Comparison of ENCODE assay signal across 11 cellular contexts in the genomic region with DNA sequence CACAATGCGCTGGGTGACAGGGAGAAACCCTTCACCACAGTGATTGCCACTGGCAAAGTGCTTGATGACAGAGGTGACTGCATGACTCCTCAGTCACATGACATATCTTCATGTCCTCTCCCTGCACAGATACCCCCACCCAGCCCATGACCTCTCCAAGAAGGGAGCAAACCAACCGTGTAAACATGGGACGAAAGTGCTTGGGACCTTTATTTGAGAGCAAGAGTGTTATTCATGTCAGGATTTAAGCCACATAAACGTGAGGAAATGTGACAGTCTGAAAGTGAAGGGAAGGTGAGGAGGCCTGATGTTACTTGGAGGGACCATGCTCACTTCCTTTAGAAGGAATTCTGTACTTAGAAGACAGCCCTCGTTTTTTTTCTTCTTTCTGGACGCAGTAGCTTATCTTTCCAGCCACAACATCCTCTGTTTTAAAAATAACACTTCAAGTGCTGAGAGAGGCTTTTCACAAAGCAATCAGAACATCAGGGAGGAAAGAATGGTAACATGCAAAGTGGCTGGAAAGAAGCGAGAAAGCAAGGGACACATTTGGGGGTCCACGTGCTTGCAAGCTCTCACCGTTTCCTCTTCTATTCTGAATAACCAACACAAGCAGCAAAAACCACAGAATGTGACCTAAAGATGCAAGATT. TPM values are rescaled to one million over a fixed set of nuclear protein-coding genes. Genes with fewer than 3 reads are reported as not detected.
DNase-seq lines count a peak whose midpoint lies in the region; ATAC-seq and TF ChIP-seq lines count a peak whose summit lies in the region.
"Had no signal": no experiment of that assay in that cellular context is flagged by ENCODE, and none has a peak within 500 bp of the region (broad histone marks: within the 10 kb centered on the region; RNA-seq: fewer than 3 reads in every experiment).

No MANE protein-coding gene starts in this region.

- ATAC-seq in thoracic aorta (ENCODE audit: insufficient number of reproducible peaks, low FRiP score, low read depth), result no peak
- ATAC-seq: A549 had no signal

- in situ Hi-C loops in mammary epithelial cell (cut with MboI; ENCODE audit: low sequenced_read_pairs in 2 of 2), result no loop called here

- BruUV-seq in mammary epithelial cell (replicated peaks; lab: Mats Ljungman, UMichigan), result no TSS peak

- POLR2A ChIA-PET in activated CD4-positive, alpha-beta T cell treated with anti-CD3 and anti-CD28 coated beads, Interleukin-2, amount 10 ng/mL, durations not matched to agents 7 days and 5 days (lab: Charles Lee), result no interaction called here

- H3K27ac ChIP-seq in mammary epithelial cell (ENCODE audit: insufficient read depth, low read depth, low read length) (no peak overlapping the region), thoracic aorta (peak overlapping the region; percentile 35 to 68)
- H3K27ac ChIP-seq: A549 had no signal

- no peaks in the 10 kb centered on the region for H3K79me2 ChIP-seq in mammary epithelial cell (ENCODE audit: insufficient read depth, low read length)

- H3K4me2 ChIP-seq in mammary epithelial cell (ENCODE audit: insufficient read depth, low read depth, low read length), result peak overlapping the region; percentile 44
- H3K4me2 ChIP-seq: A549 had no signal

- H3K36me3 Mint-ChIP-seq in activated CD4-positive, alpha-beta T cell treated with anti-CD3 and anti-CD28 coated beads, Interleukin-2, amount 10 ng/mL, durations not matched to agents 24 days and 14 days (ENCODE audit: low read depth), result peaks cover 29% of the 10 kb centered on the region
- H3K36me3 Mint-ChIP-seq in activated CD4-positive, alpha-beta T cell treated with anti-CD3 and anti-CD28 coated beads, Interleukin-2, amount 10 ng/mL, durations not matched to agents 7 days and 5 days (ENCODE audit: low read depth), result peaks cover 17% of the 10 kb centered on the region

- peaks cover 4% of the 10 kb centered on the region for H3K4me1 Mint-ChIP-seq in activated CD4-positive, alpha-beta T cell treated with anti-CD3 and anti-CD28 coated beads, Interleukin-2, amount 10 ng/mL, durations not matched to agents 24 days and 14 days
- peaks cover 9% of the 10 kb centered on the region for H3K4me1 Mint-ChIP-seq in activated CD4-positive, alpha-beta T cell treated with anti-CD3 and anti-CD28 coated beads, Interleukin-2, amount 10 ng/mL, durations not matched to agents 7 days and 5 days

- TF ChIP-seq CTCF in mammary epithelial cell (conservative IDR thresholded peaks at IDR 0.05 in 1 of 2, IDR thresholded peaks at IDR 0.05 in 1 of 2; ENCODE audit: extremely low read depth in 1 of 2, insufficient read depth in 1 of 2, low read depth in 1 of 2, low read length in 2 of 2), result no peak
- TF ChIP-seq CTCF in thoracic aorta (IDR thresholded peaks at IDR 0.05), result no peak

- H3K9ac ChIP-seq in mammary epithelial cell (ENCODE audit: insufficient read depth, low read length), result no peak overlapping the region

- peak overlapping the region; percentile 37 for H3K27ac Mint-ChIP-seq in activated CD4-positive, alpha-beta T cell treated with anti-CD3 and anti-CD28 coated beads, Interleukin-2, amount 10 ng/mL, durations not matched to agents 24 days and 14 days
- no peak overlapping the region for H3K27ac Mint-ChIP-seq in activated CD4-positive, alpha-beta T cell treated with anti-CD3 and anti-CD28 coated beads, Interleukin-2, amount 10 ng/mL, durations not matched to agents 7 days and 5 days

- H3K9me3 ChIP-seq in mammary epithelial cell (replicated peaks; ENCODE audit: insufficient read depth, low read length), result no peaks in the 10 kb centered on the region
- no peaks in the 10 kb centered on the region for H3K9me3 ChIP-seq in thoracic aorta
- H3K9me3 ChIP-seq: A549 had no signal

- H3K27me3 ChIP-seq in mammary epithelial cell (ENCODE audit: insufficient read depth, low read length) (no peaks in the 10 kb centered on the region), thoracic aorta (replicated peaks; ENCODE audit: insufficient read depth) (no peaks in the 10 kb centered on the region)

- intact Hi-C loops in activated CD4-positive, alpha-beta T cell treated with anti-CD3 and anti-CD28 coated beads, Interleukin-2, amount 10 ng/mL, durations not matched to agents 24 days and 14 days (cut with micrococcal nuclease), result no loop called here
- intact Hi-C loops in mammary epithelial cell (cut with micrococcal nuclease), result no loop called here

- dilution Hi-C loops in mammary epithelial cell (cut with HindIII; ENCODE audit: low sequenced_read_pairs), result no loop called here

- H3K4me3 ChIP-seq in mammary epithelial cell (replicated peaks in 1 of 3; ENCODE audit: insufficient read depth in 1 of 3, low read depth in 2 of 3, low read length in 3 of 3) (no peak overlapping the region), thoracic aorta (no peak overlapping the region)
- H3K4me3 ChIP-seq: A549 had no signal

- CTCF ChIA-PET in activated CD4-positive, alpha-beta T cell treated with anti-CD3 and anti-CD28 coated beads, Interleukin-2, amount 10 ng/mL, durations not matched to agents 7 days and 5 days (lab: Charles Lee), result no interaction called here
- CTCF ChIA-PET in mammary epithelial cell (lab: Charles Lee; ENCODE audit: low non-redundant PET), result no interaction called here

- H3K36me3 ChIP-seq in mammary epithelial cell (ENCODE audit: insufficient read depth, low read length) (no peaks in the 10 kb centered on the region), thoracic aorta (peaks cover 4% of the 10 kb centered on the region)

- H3K4me1 ChIP-seq in mammary epithelial cell (ENCODE audit: insufficient read depth, low read length) (peaks cover 20% of the 10 kb centered on the region), thoracic aorta (ENCODE audit: control insufficient read depth in 1 of 2, low read depth in 2 of 2) (peaks cover 0 to 31% of the 10 kb centered on the region in 2 donors)
- H3K4me1 ChIP-seq: A549 had no signal

- WGBS in mammary epithelial cell (ENCODE audit: low coverage, missing lambda C conversion rate), result 93% methylated on average over 8 of the region's 9 CpGs

- H4K20me1 ChIP-seq in mammary epithelial cell (ENCODE audit: insufficient read depth, low read length), result no peaks in the 10 kb centered on the region

- no peaks in the 10 kb centered on the region for H3K27me3 Mint-ChIP-seq in activated CD4-positive, alpha-beta T cell treated with anti-CD3 and anti-CD28 coated beads, Interleukin-2, amount 10 ng/mL, durations not matched to agents 24 days and 14 days
- no peaks in the 10 kb centered on the region for H3K27me3 Mint-ChIP-seq in activated CD4-positive, alpha-beta T cell treated with anti-CD3 and anti-CD28 coated beads, Interleukin-2, amount 10 ng/mL, durations not matched to agents 7 days and 5 days

- H2AFZ ChIP-seq in mammary epithelial cell (ENCODE audit: low read depth, low read length), result no peak overlapping the region

- DNase-seq in activated CD4-positive, alpha-beta T cell treated with anti-CD3 and anti-CD28 coated beads, Interleukin-2, amount 10 ng/mL, durations not matched to agents 24 days and 14 days, result no peak
- no peak for DNase-seq in activated CD4-positive, alpha-beta T cell treated with anti-CD3 and anti-CD28 coated beads, Interleukin-2, amount 10 ng/mL, durations not matched to agents 7 days and 5 days
- DNase-seq in mammary epithelial cell (no peak), medulla oblongata (ENCODE audit: extremely low spot score) (peak; percentile 72), thoracic aorta (ENCODE audit: low spot score) (no peak), 8988T (no peak), HPDE6-E6E7 (ENCODE audit: extremely low spot score) (no peak), NCI-H510A treated with DMSO at 0.1 percent for 48 hours (lab: John Stamatoyannopoulos, UW) (no peak)
- DNase-seq: NCI-H524 treated with DMSO at 0.1 percent for 48 hours had no signal

- H3K9me3 Mint-ChIP-seq in activated CD4-positive, alpha-beta T cell treated with anti-CD3 and anti-CD28 coated beads, Interleukin-2, amount 10 ng/mL, durations not matched to agents 24 days and 14 days, result no peaks in the 10 kb centered on the region
- no peaks in the 10 kb centered on the region for H3K9me3 Mint-ChIP-seq in activated CD4-positive, alpha-beta T cell treated with anti-CD3 and anti-CD28 coated beads, Interleukin-2, amount 10 ng/mL, durations not matched to agents 7 days and 5 days

- H3K4me3 Mint-ChIP-seq in activated CD4-positive, alpha-beta T cell treated with anti-CD3 and anti-CD28 coated beads, Interleukin-2, amount 10 ng/mL, durations not matched to agents 24 days and 14 days, result no peak overlapping the region
- H3K4me3 Mint-ChIP-seq in activated CD4-positive, alpha-beta T cell treated with anti-CD3 and anti-CD28 coated beads, Interleukin-2, amount 10 ng/mL, durations not matched to agents 7 days and 5 days, result no peak overlapping the region

RNA-seq across cellular contexts. Expression of gene EPS15L1, which starts 35.6 kb away (rescaled TPM):
- total RNA-seq in activated CD4-positive, alpha-beta T cell treated with anti-CD3 and anti-CD28 coated beads, Interleukin-2, amount 10 ng/mL, durations not matched to agents 24 days and 14 days, result 36.5 and 36.6 TPM in 2 replicates
- 10 to 100 TPM; 33.3 to 39.1 TPM for total RNA-seq in activated CD4-positive, alpha-beta T cell treated with anti-CD3 and anti-CD28 coated beads, Interleukin-2, amount 10 ng/mL, durations not matched to agents 7 days and 5 days
- 10 to 100 TPM; 10.3 to 30.9 TPM for total RNA-seq in mammary epithelial cell
- polyA plus RNA-seq in mammary epithelial cell, result 10.9 TPM
- 50.8 TPM for polyA minus RNA-seq in mammary epithelial cell
- 10 to 100 TPM; 13.7 to 31.7 TPM for total RNA-seq in thoracic aorta

RNA-seq across cellular contexts. Expression of gene CALR3, which starts 59.8 kb away (rescaled TPM):
- not detected in 2 replicates for total RNA-seq in activated CD4-positive, alpha-beta T cell treated with anti-CD3 and anti-CD28 coated beads, Interleukin-2, amount 10 ng/mL, durations not matched to agents 24 days and 14 days
- total RNA-seq in activated CD4-positive, alpha-beta T cell treated with anti-CD3 and anti-CD28 coated beads, Interleukin-2, amount 10 ng/mL, durations not matched to agents 7 days and 5 days, result not detected
- total RNA-seq in mammary epithelial cell (not detected), thoracic aorta (not detected)
- not detected for polyA plus RNA-seq in mammary epithelial cell
- polyA minus RNA-seq in mammary epithelial cell, result not detected
- total RNA-seq: frontal cortex had no signal
